In the genomic region with DNA sequence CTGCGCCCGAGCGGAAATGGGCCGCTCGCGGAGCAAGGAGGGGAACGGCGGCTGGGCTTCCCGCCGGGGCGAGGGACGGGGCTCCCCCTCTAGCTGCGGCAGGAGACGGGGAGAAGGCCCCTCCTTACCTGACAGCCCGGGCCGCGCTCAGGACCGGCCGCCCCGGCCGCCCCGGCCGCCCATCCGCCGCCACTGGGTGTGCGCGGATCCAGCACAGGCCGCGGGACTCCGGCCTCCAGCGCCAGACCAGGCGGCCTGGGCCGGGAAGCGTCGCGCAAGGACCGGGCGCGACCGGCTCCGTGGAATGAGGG, we compare ENCODE assay signal across 8 cellular contexts. TPM values are rescaled to one million over a fixed set of nuclear protein-coding genes. Genes with fewer than 3 reads are reported as not detected.
DNase-seq lines count a peak whose midpoint lies in the region; ATAC-seq and TF ChIP-seq lines count a peak whose summit lies in the region.

No MANE protein-coding gene starts in this region.

- whole genome bisulfite sequencing in mesodermal cell (ENCODE audit: insufficient coverage in 2 of 2), 2 experiments, result 0% methylated on average over 21 to 34 of the region's 41 CpGs
- WGBS in transverse colon (ENCODE audit: low coverage in 1 of 2), 2 donors, result 0% methylated on average over 17 of the region's 41 CpGs; no CpG with 5 or more reads in 1 of the 2 donors

- H3K27ac ChIP-seq in PC-3 (ENCODE audit: low read length) (peak overlapping the region; percentile 84; the same call in 1 of the 2 replicates), caudate nucleus (ENCODE audit: low read depth, low read length) (peak overlapping the region; percentile 60), mesodermal cell (ENCODE audit: low read depth, low read length, severe bottlenecking) (peak overlapping the region; percentile 89), transverse colon (peak overlapping the region; percentile 85 to 97 (median 93))

- TF ChIP-seq POLR2A in GM18526 (IDR thresholded peaks at IDR 0.05; ENCODE audit: extremely low read depth, insufficient read length) (peak; percentile 30), transverse colon (IDR thresholded peaks at IDR 0.05) (peak; percentile 57)

- H3K4me3 ChIP-seq in HFF-Myc (replicated peaks; ENCODE audit: low read depth, low read length) (peak overlapping the region; percentile 85), PC-3 (ENCODE audit: low read length) (peak overlapping the region; percentile 83), mesodermal cell (ENCODE audit: extremely low read depth, insufficient read depth, low read length, poor library complexity, severe bottlenecking) (peak overlapping the region; percentile 84), transverse colon (peak overlapping the region; percentile 67 to 99 (median 88))

- CTCF ChIA-PET in PC-3 (lab: Charles Lee), result interaction anchor here (2.3 kb wide), 1 partner anchor 15 kb away, joined by 13 read pairs; no protein-coding TSS in a partner anchor

- H3K9ac ChIP-seq in PC-3 (ENCODE audit: low read length), result peak overlapping the region; percentile 86

- intact Hi-C loops in PC-3 (cut with micrococcal nuclease), result loop anchor here (10.0 kb wide), 1 partner anchor 105 kb away; no protein-coding TSS in a partner anchor
- intact Hi-C loops in transverse colon (cut with DNase I; ENCODE audit: low total_unique reads), result no loop called here

- H3K36me3 ChIP-seq in PC-3 (ENCODE audit: low read depth, low read length) (no peaks in the 10 kb centered on the region), mesodermal cell (ENCODE audit: control insufficient read depth, insufficient read depth, low read length) (no peaks in the 10 kb centered on the region), transverse colon (no peaks in the 10 kb centered on the region)

- peak overlapping the region; percentile 30; the same call in 1 of the 2 replicates for H2AFZ ChIP-seq in PC-3 (ENCODE audit: low read length)

- no peaks in the 10 kb centered on the region for H3F3A ChIP-seq in PC-3 (ENCODE audit: low read length, unreplicated experiment)

- POLR2A ChIA-PET in PC-3 (lab: Charles Lee; ENCODE audit: unreplicated experiment), result interaction anchor here (0.6 kb wide), 1 partner anchor 894 kb away, joined by 14 read pairs; no protein-coding TSS in a partner anchor

- in situ Hi-C loops in transverse colon (cut with MboI; ENCODE audit: low pct_ligation_motif_present in 1 of 4, low pct_unique_long_range_greater_than_20kb in 1 of 4, low sequenced_read_pairs in 3 of 4), result no loop called here

- H3K27me3 ChIP-seq in PC-3 (ENCODE audit: low read length), result no peaks in the 10 kb centered on the region
- no peaks in the 10 kb centered on the region for H3K27me3 ChIP-seq in transverse colon

- H3K4me1 ChIP-seq in PC-3 (ENCODE audit: insufficient read depth, low read length), result peaks cover 21% of the 10 kb centered on the region
- H3K4me1 ChIP-seq in mesodermal cell (ENCODE audit: control insufficient read depth, insufficient read depth, low read length, poor library complexity, severe bottlenecking), result peaks cover 9% of the 10 kb centered on the region
- H3K4me1 ChIP-seq in transverse colon, result peaks cover 17 to 40% (median 31%) of the 10 kb centered on the region in 4 donors

- no peaks in the 10 kb centered on the region for H3K9me2 ChIP-seq in PC-3 (replicated peaks; ENCODE audit: low read length)

- ATAC-seq in PC-3, result peak; percentile 40

- DNase-seq in HFF-Myc (ENCODE audit: extremely low read depth, low read depth) (no peak), PC-3 (no peak), caudate nucleus (lab: John Stamatoyannopoulos, UW) (peak in 1 of 61 donors; percentile 52), transverse colon (peak; percentile 35), iPS-NIHi11 (ENCODE audit: low spot score) (no peak), NCI-H1092 (lab: John Stamatoyannopoulos, UW) (no peak)

- TF ChIP-seq CTCF in HFF-Myc (IDR thresholded peaks at IDR 0.05; ENCODE audit: low read depth, low read length, missing control alignments), result no peak
- TF ChIP-seq CTCF in PC-3 (conservative IDR thresholded peaks at IDR 0.05; ENCODE audit: low read depth, low read length), result no peak
- no peak for TF ChIP-seq CTCF in transverse colon (IDR thresholded peaks at IDR 0.05)

- peak overlapping the region; percentile 96 for H3K4me2 ChIP-seq in PC-3 (ENCODE audit: low read length)

- BruUV-seq in PC-3 (replicated peaks; lab: Mats Ljungman, UMichigan), result no TSS peak

- no peaks in the 10 kb centered on the region for H3K9me3 ChIP-seq in PC-3 (ENCODE audit: low read length)
- H3K9me3 ChIP-seq in mesodermal cell (ENCODE audit: control insufficient read depth, low read length), result no peaks in the 10 kb centered on the region
- H3K9me3 ChIP-seq in transverse colon, result no peaks in the 10 kb centered on the region

- H4K20me1 ChIP-seq in PC-3 (ENCODE audit: low read length), result 0 out of 2 replicates have a peak, but pooled peaks cover 8% of the 10 kb centered on the region

- peaks cover 52% of the 10 kb centered on the region for H3K79me2 ChIP-seq in PC-3 (ENCODE audit: low read length)

- TF ChIP-seq EP300 in transverse colon (IDR thresholded peaks at IDR 0.05; ENCODE audit: low read depth), result no peak

RNA-seq across cellular contexts. Expression of a gene that starts 0.3 kb away (rescaled TPM):
- total RNA-seq in PC-3 (2014; rRNA removed) (25.7 and 34.0 TPM in 2 replicates), transverse colon (10 to 100 TPM; 16.1 to 29.8 (median 21.1) TPM)
- 22.7 TPM for polyA plus RNA-seq in mesodermal cell (2013, experiment 1 of 2)
- 19.6 TPM for polyA plus RNA-seq in mesodermal cell (2013, experiment 2 of 2)

RNA-seq across cellular contexts. Expression of a gene that starts 8.0 kb away (rescaled TPM):
- 131 and 252 TPM in 2 replicates for total RNA-seq in PC-3 (2014; rRNA removed)
- polyA plus RNA-seq in mesodermal cell (2013, experiment 1 of 2), result 43.9 TPM
- 37.3 TPM for polyA plus RNA-seq in mesodermal cell (2013, experiment 2 of 2)
- total RNA-seq in transverse colon, result 10 to 100 TPM in 1 of 4 donors, 1 to 10 TPM in 2, not detected in 1; 4.3 to 16.7 (median 9.6) TPM

RNA-seq across cellular contexts. Expression of a gene that starts 38.7 kb away (rescaled TPM):
- total RNA-seq in PC-3 (2014; rRNA removed) (32.4 and 45.8 TPM in 2 replicates), transverse colon (10 to 100 TPM in 3 of 4 donors, 1 to 10 TPM in 1; 9.7 to 18.9 (median 15.9) TPM)
- 12.6 TPM for polyA plus RNA-seq in mesodermal cell (2013, experiment 1 of 2)
- 9.7 TPM for polyA plus RNA-seq in mesodermal cell (2013, experiment 2 of 2)
